ENCODE assay signal across 1 cellular context in genomic region chr22:20123364-20124082, GRCh38.
TF ChIP-seq lines count a peak whose summit lies in the region.

No MANE protein-coding gene starts in this region.

TF ChIP-seq in GM12878, 131 proteins besides CTCF, POLR2A, EP300 and RAD21:
- no peak for TF ChIP-seq CBX3 (IDR thresholded peaks at IDR 0.05; ENCODE audit: borderline replicate concordance, low read depth)
- no peak for TF ChIP-seq USF2 (IDR thresholded peaks at IDR 0.05; ENCODE audit: borderline replicate concordance, low read depth, low read length)
- no peak for TF ChIP-seq BMI1 (IDR thresholded peaks at IDR 0.05; ENCODE audit: borderline replicate concordance)
- no peak for TF ChIP-seq JUND (IDR thresholded peaks at IDR 0.05; ENCODE audit: low read depth, low read length)
- no peak for TF ChIP-seq PAX5 (IDR thresholded peaks at IDR 0.05; ENCODE audit: borderline replicate concordance, low read depth, low read length)
- TF ChIP-seq RFX5 (IDR thresholded peaks at IDR 0.05; ENCODE audit: low read depth, low read length), result no peak
- TF ChIP-seq FOXM1 (IDR thresholded peaks at IDR 0.05; ENCODE audit: low read depth, low read length), result no peak
- TF ChIP-seq SKIL (IDR thresholded peaks at IDR 0.05; ENCODE audit: low read depth, poor library complexity, severe bottlenecking), result no peak
- no peak for TF ChIP-seq TCF3 (IDR thresholded peaks at IDR 0.05; ENCODE audit: borderline replicate concordance, insufficient read depth, low read depth, low read length)
